In genomic region chr1:24915819-24916602, GRCh38 we compare ENCODE assay signal across 17 cellular contexts. TPM values are rescaled to one million over a fixed set of nuclear protein-coding genes. Genes with fewer than 3 reads are reported as not detected.
A peak's percentile ranks its signal among the peaks of the same experiment; 100 is the strongest.
DNase-seq lines count a peak whose midpoint lies in the region; ATAC-seq and TF ChIP-seq lines count a peak whose summit lies in the region.
"Had no signal": no experiment of that assay in that cellular context is flagged by ENCODE, and none has a peak within 500 bp of the region (broad histone marks: within the 10 kb centered on the region; RNA-seq: fewer than 3 reads in every experiment).

No MANE protein-coding gene starts in this region.

- CTCF ChIA-PET in activated CD4-positive, alpha-beta memory T cell treated with anti-CD3 and anti-CD28 coated beads for 36 hours (lab: Charles Lee): interaction anchor here (1.0 to 1.2 kb wide), 2 partner anchors 12 to 17 kb away, joined by 3 read pairs; no protein-coding TSS in a partner anchor

- peak; percentile 55 for ATAC-seq in GM21423 (IDR thresholded peaks at IDR 0.05; ENCODE audit: unreplicated experiment)
- peak; percentile 54 for ATAC-seq in left lobe of liver
- ATAC-seq in HG03196 (IDR thresholded peaks at IDR 0.05; ENCODE audit: unreplicated experiment): no peak
- no peak for ATAC-seq in GM21723 (IDR thresholded peaks at IDR 0.05; ENCODE audit: unreplicated experiment)
- ATAC-seq: lower lobe of right lung, sciatic nerve had no signal

- peak overlapping the region; percentile 65 for H3K4me2 ChIP-seq in BLaER1
- H3K4me2 ChIP-seq in osteoblast (ENCODE audit: insufficient read depth, low read length): no peak overlapping the region

- H3K27me3 ChIP-seq in BLaER1: peaks cover 69% of the 10 kb centered on the region
- no peaks in the 10 kb centered on the region for H3K27me3 ChIP-seq in osteoblast (ENCODE audit: insufficient read depth, low read length)
- no peaks in the 10 kb centered on the region for H3K27me3 ChIP-seq in MG63

- H3K4me1 Mint-ChIP-seq in activated CD4-positive, alpha-beta memory T cell treated with anti-CD3 and anti-CD28 coated beads for 36 hours (ENCODE audit: low read depth): peaks cover 83% of the 10 kb centered on the region

- no peak overlapping the region for H3K9ac ChIP-seq in BLaER1

- no peak overlapping the region for H2AFZ ChIP-seq in osteoblast (ENCODE audit: low read length)

- H3K9me3 ChIP-seq in BLaER1: no peaks in the 10 kb centered on the region
- H3K9me3 ChIP-seq in osteoblast (ENCODE audit: low read depth, low read length): no peaks in the 10 kb centered on the region
- no peaks in the 10 kb centered on the region for H3K9me3 ChIP-seq in MG63
- H3K9me3 ChIP-seq: lower lobe of right lung had no signal

- peaks cover 82% of the 10 kb centered on the region for H4K20me1 ChIP-seq in BLaER1
- H4K20me1 ChIP-seq in osteoblast (ENCODE audit: insufficient read depth, low read length): no peaks in the 10 kb centered on the region

- intact Hi-C loops in activated CD4-positive, alpha-beta memory T cell treated with anti-CD3 and anti-CD28 coated beads for 36 hours (cut with micrococcal nuclease): no loop called here

- TF ChIP-seq CTCF in osteoblast (IDR thresholded peaks at IDR 0.05; ENCODE audit: extremely low read depth, low read depth, low read length): no peak

- no peak for DNase-seq in activated CD4-positive, alpha-beta memory T cell treated with anti-CD3 and anti-CD28 coated beads for 36 hours
- DNase-seq in left lobe of liver (ENCODE audit: low spot score) (no peak), osteoblast (ENCODE audit: insufficient read length, low spot score, missing footprints) (no peak), MG63 (no peak)
- DNase-seq: lower lobe of right lung; NCI-H1105 treated with DMSO at 0.1 percent for 48 hours; OCI-M1; stimulated activated CD4-positive, alpha-beta T cell treated with anti-CD3 and anti-CD28 coated beads, Interleukin-2, amount 100 ng/mL, for 48 hours; stimulated activated CD8-positive, alpha-beta memory T cell treated with anti-CD3 and anti-CD28 coated beads, Interleukin-4, amount 100 ng/mL, for 48 hours; trophoblast cell had no signal

- no peaks in the 10 kb centered on the region for H3K79me2 ChIP-seq in osteoblast (ENCODE audit: insufficient read depth, low read length)

- peak overlapping the region; percentile 54 for H3K27ac Mint-ChIP-seq in activated CD4-positive, alpha-beta memory T cell treated with anti-CD3 and anti-CD28 coated beads for 36 hours

- H3K4me3 ChIP-seq in BLaER1: no peak overlapping the region
- H3K4me3 ChIP-seq in osteoblast (ENCODE audit: insufficient read depth, low read length): no peak overlapping the region
- H3K4me3 ChIP-seq in MG63: no peak overlapping the region
- H3K4me3 ChIP-seq: lower lobe of right lung had no signal

- POLR2A ChIA-PET in activated CD4-positive, alpha-beta memory T cell treated with anti-CD3 and anti-CD28 coated beads for 36 hours (lab: Charles Lee): no interaction called here

- peaks cover 26% of the 10 kb centered on the region for H3K4me1 ChIP-seq in BLaER1
- no peaks in the 10 kb centered on the region for H3K4me1 ChIP-seq in osteoblast (ENCODE audit: insufficient read depth, low read length)
- H3K4me1 ChIP-seq: lower lobe of right lung had no signal

- no peaks in the 10 kb centered on the region for H3K9me3 Mint-ChIP-seq in activated CD4-positive, alpha-beta memory T cell treated with anti-CD3 and anti-CD28 coated beads for 36 hours

- H3K27ac ChIP-seq in BLaER1 (no peak overlapping the region), osteoblast (ENCODE audit: low read depth, low read length) (no peak overlapping the region)
- H3K27ac ChIP-seq: lower lobe of right lung had no signal

- H3K27me3 Mint-ChIP-seq in activated CD4-positive, alpha-beta memory T cell treated with anti-CD3 and anti-CD28 coated beads for 36 hours: no peaks in the 10 kb centered on the region

- H3K4me3 Mint-ChIP-seq in activated CD4-positive, alpha-beta memory T cell treated with anti-CD3 and anti-CD28 coated beads for 36 hours: no peak overlapping the region

- no peaks in the 10 kb centered on the region for H3K36me3 ChIP-seq in BLaER1
- H3K36me3 ChIP-seq in osteoblast (ENCODE audit: insufficient read depth, low read length): peaks cover 4% of the 10 kb centered on the region
- H3K36me3 ChIP-seq in MG63: peaks cover 20% of the 10 kb centered on the region

- peaks cover 75% of the 10 kb centered on the region for H3K36me3 Mint-ChIP-seq in activated CD4-positive, alpha-beta memory T cell treated with anti-CD3 and anti-CD28 coated beads for 36 hours

RNA-seq across cellular contexts. Expression of gene RUNX3, which starts 14.1 kb away (rescaled TPM):
- 100 to 1,000 TPM; 153 to 155 TPM for total RNA-seq in activated CD4-positive, alpha-beta memory T cell treated with anti-CD3 and anti-CD28 coated beads for 36 hours
- total RNA-seq in left lobe of liver (0.86 TPM), osteoblast (1.8 and 3.6 TPM in 2 replicates)
- total RNA-seq in MG63 (2014; rRNA removed; shearing (Covaris generic); ENCODE audit: low replicate concordance): 4.6 and 5.8 TPM in 2 replicates
- total RNA-seq: endothelial cell of umbilical vein, frontal cortex had no signal

Comparison
In these comparisons a context has a peak if more than half of its experiments do, and no peak if none do; other contexts are left out.
1. ATAC-seq: peak in GM21423 (single experiment) and left lobe of liver (single experiment); none in HG03196 (single experiment) and GM21723 (single experiment).
2. RNA of gene RUNX3, which starts 14.1 kb away (total RNA-seq): 153 to 155 TPM in activated CD4-positive, alpha-beta memory T cell treated with anti-CD3 and anti-CD28 coated beads for 36 hours; 4.6 to 5.8 TPM in MG63, 1.8 to 3.6 TPM in osteoblast and 0.86 TPM in left lobe of liver (single experiment); every median in the first group is over 10 times any median in the second.